In genomic region chr3:42486814-42487569, GRCh38 we compare ENCODE assay signal across 23 cellular contexts. TPM values are rescaled to one million over a fixed set of nuclear protein-coding genes. Genes with fewer than 3 reads are reported as not detected.
DNase-seq lines count a peak whose midpoint lies in the region; ATAC-seq and TF ChIP-seq lines count a peak whose summit lies in the region.
"Had no signal": no experiment of that assay in that cellular context is flagged by ENCODE, and none has a peak within 500 bp of the region (broad histone marks: within the 10 kb centered on the region; RNA-seq: fewer than 3 reads in every experiment).

No MANE protein-coding gene starts in this region.

- no peak overlapping the region for H3K4me3 ChIP-seq in BLaER1 treated with 17β-estradiol and CSF1 and Interleukin-3, amounts not matched to agents 10 nM and 100 nM
- H3K4me3 ChIP-seq in naive thymus-derived CD4-positive, alpha-beta T cell (ENCODE audit: low read length): no peak overlapping the region
- H3K4me3 ChIP-seq: SJCRH30, thoracic aorta had no signal

- H3K9me3 Mint-ChIP-seq in naive thymus-derived CD4-positive, alpha-beta T cell: peaks cover 0 to 14% (median 6%) of the 10 kb centered on the region in 11 donors
- H3K9me3 Mint-ChIP-seq in HFFc6: peaks cover 4% of the 10 kb centered on the region; the same call in 1 of the 2 replicates

- H3K27ac Mint-ChIP-seq in naive thymus-derived CD4-positive, alpha-beta T cell: no peak overlapping the region
- H3K27ac Mint-ChIP-seq in HFFc6: no peak overlapping the region
- H3K27ac Mint-ChIP-seq: activated naive CD8-positive, alpha-beta T cell; effector memory CD8-positive, alpha-beta T cell; nephron; progenitor cell of endocrine pancreas had no signal

- peak; percentile 65 for ATAC-seq in naive thymus-derived CD4-positive, alpha-beta T cell
- no peak for ATAC-seq in HG03565 (IDR thresholded peaks at IDR 0.05; ENCODE audit: unreplicated experiment)
- ATAC-seq: effector memory CD8-positive, alpha-beta T cell; HCT116 had no signal

- peaks cover 0 to 4% (median 2%) of the 10 kb centered on the region in 5 donors for H3K36me3 Mint-ChIP-seq in naive thymus-derived CD4-positive, alpha-beta T cell
- H3K36me3 Mint-ChIP-seq in HFFc6 (ENCODE audit: low read depth): no peaks in the 10 kb centered on the region

- H4K20me1 ChIP-seq in BLaER1 treated with 17β-estradiol and CSF1 and Interleukin-3, amounts not matched to agents 10 nM and 100 nM: no peaks in the 10 kb centered on the region

- in situ Hi-C loops in GM13976 (cut with MboI; ENCODE audit: low sequenced_read_pairs, unreplicated experiment): no loop called here

- CTCF ChIA-PET in naive thymus-derived CD4-positive, alpha-beta T cell (lab: Charles Lee): no interaction called here

- DNase-seq in GM13976 (ENCODE audit: low spot score) (peak; percentile 6), SKM-1 (lab: John Stamatoyannopoulos, UW; ENCODE audit: unreplicated experiment) (peak; percentile 30), SW480 (ENCODE audit: low spot score) (no peak), HFFc6 (no peak)
- no peak for DNase-seq in naive thymus-derived CD4-positive, alpha-beta T cell
- DNase-seq: activated CD4-positive, CD25-positive, alpha-beta regulatory T cell; Caco-2; cerebellar nuclear complex; effector memory CD8-positive, alpha-beta T cell; mesendoderm; NCI-H1436 treated with DMSO at 0.1 percent for 48 hours; NCI-H526 treated with DMSO at 0.1 percent for 48 hours; SJCRH30; stimulated activated CD4-positive, alpha-beta T cell treated with anti-CD3 and anti-CD28 coated beads, Interleukin-2, amount 100 ng/mL, for 24 hours; stimulated activated naive CD4-positive, alpha-beta T cell; T-helper 2 cell had no signal

- H3K9ac ChIP-seq in BLaER1 treated with 17β-estradiol and CSF1 and Interleukin-3, amounts not matched to agents 10 nM and 100 nM: no peak overlapping the region

- H3K27me3 Mint-ChIP-seq in naive thymus-derived CD4-positive, alpha-beta T cell: peaks cover 0 to 33% (median 8%) of the 10 kb centered on the region in 5 donors
- H3K27me3 Mint-ChIP-seq in HFFc6 (ENCODE audit: insufficient read depth): peaks cover 7% of the 10 kb centered on the region

- no peak overlapping the region for H3K27ac ChIP-seq in BLaER1 treated with 17β-estradiol and CSF1 and Interleukin-3, amounts not matched to agents 10 nM and 100 nM
- H3K27ac ChIP-seq in naive thymus-derived CD4-positive, alpha-beta T cell (ENCODE audit: low read depth, low read length): no peak overlapping the region
- H3K27ac ChIP-seq: SJCRH30, thoracic aorta had no signal

- intact Hi-C loops in naive thymus-derived CD4-positive, alpha-beta T cell (cut with micrococcal nuclease): no loop called here

- H3K36me3 ChIP-seq in BLaER1 treated with 17β-estradiol and CSF1 and Interleukin-3, amounts not matched to agents 10 nM and 100 nM: no peaks in the 10 kb centered on the region
- H3K36me3 ChIP-seq in naive thymus-derived CD4-positive, alpha-beta T cell (ENCODE audit: control insufficient read depth in 2 of 3, insufficient read depth in 3 of 3, low read length in 3 of 3): no peaks in the 10 kb centered on the region
- H3K36me3 ChIP-seq: SJCRH30, thoracic aorta had no signal

- peaks cover 0 to 7% (median 0%) of the 10 kb centered on the region in 7 donors for H3K4me1 Mint-ChIP-seq in naive thymus-derived CD4-positive, alpha-beta T cell
- H3K4me1 Mint-ChIP-seq in HFFc6 (ENCODE audit: low read depth): peaks cover 14% of the 10 kb centered on the region
- H3K4me1 Mint-ChIP-seq: nephron had no signal

- POLR2A ChIA-PET in naive thymus-derived CD4-positive, alpha-beta T cell (lab: Charles Lee): no interaction called here

- TF ChIP-seq CTCF in GM13976 (IDR thresholded peaks at IDR 0.05; ENCODE audit: borderline replicate concordance, control extremely low read depth, extremely low read depth, insufficient read depth, missing control alignments) (no peak), HFFc6 (IDR thresholded peaks at IDR 0.05) (no peak)

- peaks cover under 1 to 12% (median 7%) of the 10 kb centered on the region in 11 experiments; a peak in 20 of 22 replicates for H3K9me3 ChIP-seq in BLaER1 treated with 17β-estradiol and CSF1 and Interleukin-3, amounts not matched to agents 10 nM and 100 nM (replicated peaks in 1 of 11)
- peaks cover 0 to 1% (median 0%) of the 10 kb centered on the region in 3 experiments for H3K9me3 ChIP-seq in naive thymus-derived CD4-positive, alpha-beta T cell (ENCODE audit: control insufficient read depth in 2 of 3, low read length in 3 of 3)
- H3K9me3 ChIP-seq: Caco-2, SJCRH30 had no signal

- H3K4me2 ChIP-seq in BLaER1 treated with 17β-estradiol and CSF1 and Interleukin-3, amounts not matched to agents 10 nM and 100 nM: peak overlapping the region; percentile 12 to 59 (median 51)

- H3K4me3 Mint-ChIP-seq in naive thymus-derived CD4-positive, alpha-beta T cell: no peak overlapping the region
- no peak overlapping the region for H3K4me3 Mint-ChIP-seq in HFFc6
- H3K4me3 Mint-ChIP-seq: activated naive CD8-positive, alpha-beta T cell; effector memory CD8-positive, alpha-beta T cell; nephron had no signal

- H3K27me3 ChIP-seq in BLaER1 treated with 17β-estradiol and CSF1 and Interleukin-3, amounts not matched to agents 10 nM and 100 nM: no peaks in the 10 kb centered on the region
- H3K27me3 ChIP-seq in naive thymus-derived CD4-positive, alpha-beta T cell (ENCODE audit: control insufficient read depth in 2 of 2, insufficient read depth in 2 of 2, low read length in 2 of 2): no peaks in the 10 kb centered on the region
- H3K27me3 ChIP-seq: SJCRH30 had no signal

- peaks cover 36 to 55% (median 45%) of the 10 kb centered on the region in 10 experiments for H3K4me1 ChIP-seq in BLaER1 treated with 17β-estradiol and CSF1 and Interleukin-3, amounts not matched to agents 10 nM and 100 nM
- no peaks in the 10 kb centered on the region for H3K4me1 ChIP-seq in naive thymus-derived CD4-positive, alpha-beta T cell (ENCODE audit: control insufficient read depth in 2 of 2, insufficient read depth in 2 of 2, low read length in 2 of 2)
- H3K4me1 ChIP-seq: SJCRH30 had no signal

RNA-seq across cellular contexts. Expression of gene VIPR1, which starts 15.5 kb away (rescaled TPM):
- total RNA-seq in naive thymus-derived CD4-positive, alpha-beta T cell: 100 to 1,000 TPM in 2 of 5 experiments, 10 to 100 TPM in 2, 1 to 10 TPM in 1; 8.0 to 133 (median 70.5) TPM
- polyA plus RNA-seq in naive thymus-derived CD4-positive, alpha-beta T cell: 10 to 100 TPM; 30.5 to 44.8 TPM
- not detected for total RNA-seq in HFFc6 (2021; fragmentation: NEBNext Ultra II Directional; extraction: Animal tissue kit (Norgen Biotek cat#: 25700))
- total RNA-seq: SJCRH30 had no signal

Comparison
In these comparisons a context has a peak if more than half of its experiments do, and no peak if none do; other contexts are left out.
1. DNase-seq: peak in GM13976 (single experiment) and SKM-1 (single experiment); none in naive thymus-derived CD4-positive, alpha-beta T cell (0 of 9), SW480 (single experiment) and HFFc6 (single experiment).
2. RNA of gene VIPR1, which starts 15.5 kb away (total RNA-seq): 8.0 to 133 TPM in naive thymus-derived CD4-positive, alpha-beta T cell; not detected in HFFc6; every median in the first group is over 4 times any median in the second.